In the genomic region with DNA sequence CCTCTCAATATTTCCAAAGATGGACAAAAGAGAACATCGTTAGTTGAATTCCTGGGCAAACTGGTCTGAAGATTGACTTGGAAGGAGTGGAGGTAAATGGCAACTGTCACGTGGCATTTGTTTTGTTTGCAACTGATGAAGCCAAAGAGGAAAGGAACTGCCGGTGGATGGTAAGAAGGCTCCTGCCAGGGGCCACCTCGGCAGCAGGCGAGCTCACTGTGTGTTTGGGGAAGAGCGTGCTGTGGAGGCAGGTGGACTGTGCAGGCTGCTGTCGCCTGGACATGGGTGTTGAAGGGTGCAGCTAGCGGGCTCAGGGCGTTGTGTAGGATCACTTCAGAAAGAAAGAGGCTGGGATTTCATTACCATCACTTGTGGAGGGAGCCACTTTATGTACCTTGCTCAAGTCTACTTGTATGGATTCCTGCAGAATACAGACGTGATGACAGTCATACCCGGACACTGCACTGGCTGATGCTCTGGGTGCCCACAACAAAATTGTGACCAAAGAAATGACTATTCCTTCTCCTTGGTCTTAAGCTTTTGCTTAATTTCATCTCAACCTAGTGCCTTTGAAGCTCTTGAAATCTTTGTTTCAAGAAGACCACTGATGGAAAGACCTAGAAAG, we compare ENCODE assay signal across 10 cellular contexts.
A peak's percentile ranks its signal among the peaks of the same experiment; 100 is the strongest.
DNase-seq lines count a peak whose midpoint lies in the region; ATAC-seq and TF ChIP-seq lines count a peak whose summit lies in the region.
"Had no signal": no experiment of that assay in that cellular context is flagged by ENCODE, and none has a peak within 500 bp of the region (broad histone marks: within the 10 kb centered on the region; RNA-seq: fewer than 3 reads in every experiment).

No MANE protein-coding gene starts in this region.

- H3K4me3 ChIP-seq in AG10803 (ENCODE audit: low read length) (peak overlapping the region; percentile 54), WI38 (ENCODE audit: low read depth, low read length) (peak overlapping the region; percentile 24; the same call in 1 of the 2 replicates)

- no peaks in the 10 kb centered on the region for H3K9me3 Mint-ChIP-seq in type B pancreatic cell

- H3K36me3 Mint-ChIP-seq in type B pancreatic cell, result peaks cover 28% of the 10 kb centered on the region

- no peak for ATAC-seq in HG02798 (IDR thresholded peaks at IDR 0.05; ENCODE audit: poor library complexity, unreplicated experiment)
- ATAC-seq in HG02642 (IDR thresholded peaks at IDR 0.05; ENCODE audit: poor library complexity, unreplicated experiment), result no peak

- H3K4me1 Mint-ChIP-seq in type B pancreatic cell (ENCODE audit: unreplicated experiment), result peaks cover 3% of the 10 kb centered on the region

- no peak overlapping the region for H3K27ac Mint-ChIP-seq in type B pancreatic cell

- DNase-seq in AG10803 (ENCODE audit: low read depth), result peak; percentile 31
- peak; percentile 14 for DNase-seq in fibroblast of peridontal ligament (ENCODE audit: extremely low read depth)
- DNase-seq in retina, result peak; percentile 55
- DNase-seq in type B pancreatic cell (ENCODE audit: extremely low spot score, unreplicated experiment), result no peak
- no peak for DNase-seq in HK-2 (ENCODE audit: unreplicated experiment)
- DNase-seq: activated CD8-positive, alpha-beta memory T cell treated with anti-CD3 and anti-CD28 coated beads, Interleukin-2, amount 50 U/mL, for 4 hours; central memory CD4-positive, alpha-beta T cell had no signal

- TF ChIP-seq CTCF in AG10803 (conservative IDR thresholded peaks at IDR 0.05; ENCODE audit: low read length) (no peak), WI38 (IDR thresholded peaks at IDR 0.05; ENCODE audit: low read depth, low read length) (no peak), type B pancreatic cell (conservative IDR thresholded peaks at IDR 0.05) (no peak)

- H3K4me3 Mint-ChIP-seq in type B pancreatic cell, result no peak overlapping the region

- no peaks in the 10 kb centered on the region for H3K27me3 Mint-ChIP-seq in type B pancreatic cell

Comparison
In these comparisons a context has a peak if more than half of its experiments do, and no peak if none do; other contexts are left out.
1. DNase-seq: peak in AG10803 (single experiment), fibroblast of peridontal ligament (single experiment) and retina (single experiment); none in type B pancreatic cell (single experiment) and HK-2 (single experiment).